ENCODE assay signal across 8 cellular contexts in the genomic region with DNA sequence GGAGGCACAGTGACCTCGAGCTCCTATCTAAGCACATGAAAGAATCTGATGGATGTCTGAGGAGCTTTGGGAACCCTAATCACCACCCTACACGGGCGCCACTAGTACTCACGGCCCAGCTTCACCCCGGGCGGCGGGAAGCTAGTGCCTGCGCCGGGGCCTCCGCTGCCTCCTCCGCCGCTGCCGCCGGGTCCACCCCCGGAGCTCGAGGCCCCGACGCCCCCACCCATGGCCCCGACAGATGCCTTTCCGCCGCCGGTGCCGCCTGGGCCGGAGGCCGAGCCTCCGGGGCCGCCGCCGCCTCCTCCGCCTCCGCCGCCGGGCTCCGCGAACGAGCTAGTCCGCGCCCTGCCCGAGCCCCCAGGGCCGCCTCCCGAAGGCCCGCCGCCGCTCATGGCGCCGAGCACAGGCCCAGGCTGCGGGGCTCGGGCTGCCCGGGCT. TPM values are rescaled to one million over a fixed set of nuclear protein-coding genes. Genes with fewer than 3 reads are reported as not detected.
A peak's percentile ranks its signal among the peaks of the same experiment; 100 is the strongest.
DNase-seq lines count a peak whose midpoint lies in the region; ATAC-seq and TF ChIP-seq lines count a peak whose summit lies in the region.

No MANE protein-coding gene starts in this region.

- no peaks in the 10 kb centered on the region for H3K27me3 ChIP-seq in BJ (ENCODE audit: control insufficient read depth, insufficient read depth, low read length)
- no peaks in the 10 kb centered on the region for H3K27me3 ChIP-seq in rectal smooth muscle tissue (ENCODE audit: control insufficient read depth, insufficient read depth, low read length)

- TF ChIP-seq CTCF in BJ (IDR thresholded peaks at IDR 0.05; ENCODE audit: insufficient read depth, low read depth, low read length) (no peak), VCaP (conservative IDR thresholded peaks at IDR 0.05) (no peak), fibroblast of villous mesenchyme (IDR thresholded peaks at IDR 0.05; ENCODE audit: insufficient read depth, low read depth, low read length) (no peak)

- H3K9ac ChIP-seq in rectal smooth muscle tissue (ENCODE audit: low read length) = peak overlapping the region; percentile 66

- peak; percentile 0 for ATAC-seq in GM21529 (IDR thresholded peaks at IDR 0.05; ENCODE audit: unreplicated experiment)

- CTCF ChIA-PET in BJ (lab: Yijun Ruan, JAX) = interaction anchor here (0.7 to 6.2 kb wide), 9 partner anchors 10 to 134 kb away, joined by 3 to 135 read pairs (median 4); a partner anchor contains a TSS

- H3K4me1 ChIP-seq in rectal smooth muscle tissue (ENCODE audit: control insufficient read depth, insufficient read depth, low read length) = peaks cover 17% of the 10 kb centered on the region

- DNase-seq in BJ (ENCODE audit: low read depth) = no peak
- DNase-seq in fibroblast of villous mesenchyme (ENCODE audit: low read depth) = no peak
- no peak for DNase-seq in middle frontal gyrus (ENCODE audit: extremely low spot score, low spot score)
- DNase-seq in putamen (ENCODE audit: low spot score) = no peak
- DNase-seq in dedifferentiated amniotic fluid mesenchymal stem cell (ENCODE audit: extremely low spot score) = no peak

- H3K27ac ChIP-seq in VCaP (peak overlapping the region; percentile 95), rectal smooth muscle tissue (ENCODE audit: low read depth, low read length) (peak overlapping the region; percentile 27)

- POLR2A ChIA-PET in BJ (lab: Charles Lee) = interaction anchor here (0.7 to 1.0 kb wide), 3 partner anchors 28 to 308 kb away, joined by 3 read pairs; no protein-coding TSS in a partner anchor

- H3K36me3 ChIP-seq in BJ (ENCODE audit: control insufficient read depth, insufficient read depth, low read length) = peaks cover 9% of the 10 kb centered on the region
- H3K36me3 ChIP-seq in rectal smooth muscle tissue (ENCODE audit: control insufficient read depth, insufficient read depth, low read length) = peaks cover 5% of the 10 kb centered on the region

- peak overlapping the region; percentile 73 for H3K4me3 ChIP-seq in BJ (ENCODE audit: low read depth, low read length)
- peak overlapping the region; percentile 90 for H3K4me3 ChIP-seq in fibroblast of villous mesenchyme (ENCODE audit: low read depth, low read length)
- peak overlapping the region; percentile 66 for H3K4me3 ChIP-seq in rectal smooth muscle tissue (ENCODE audit: low read length)

RNA-seq across cellular contexts. Expression of a gene that starts 0.3 kb away (rescaled TPM):
- polyA plus RNA-seq in BJ (2011; rRNA removed) = 27.7 and 36.1 TPM in 2 replicates
- polyA minus RNA-seq in BJ (2011; rRNA and poly(A)+ RNA removed) = 21.9 and 22.7 TPM in 2 replicates
- 16.8 and 21.2 TPM in 2 replicates for total RNA-seq in fibroblast of villous mesenchyme

RNA-seq across cellular contexts. Expression of a gene that starts 12.8 kb away (rescaled TPM):
- 47.4 and 51.4 TPM in 2 replicates for polyA plus RNA-seq in BJ (2011; rRNA removed)
- polyA minus RNA-seq in BJ (2011; rRNA and poly(A)+ RNA removed) = 41.5 and 62.0 TPM in 2 replicates
- 27.6 and 32.5 TPM in 2 replicates for total RNA-seq in fibroblast of villous mesenchyme

RNA-seq across cellular contexts. Expression of a gene that starts 22.0 kb away (rescaled TPM):
- polyA plus RNA-seq in BJ (2011; rRNA removed) = 4.8 and 5.9 TPM in 2 replicates
- 9.8 and 14.0 TPM in 2 replicates for polyA minus RNA-seq in BJ (2011; rRNA and poly(A)+ RNA removed)
- 14.8 and 20.3 TPM in 2 replicates for total RNA-seq in fibroblast of villous mesenchyme

RNA-seq across cellular contexts. Expression of a gene that starts 24.6 kb away (rescaled TPM):
- polyA plus RNA-seq in BJ (2011; rRNA removed) = 19.1 and 30.4 TPM in 2 replicates
- polyA minus RNA-seq in BJ (2011; rRNA and poly(A)+ RNA removed) = 8.3 and 16.0 TPM in 2 replicates
- total RNA-seq in fibroblast of villous mesenchyme = 14.8 and 15.1 TPM in 2 replicates

RNA-seq across cellular contexts. Expression of a gene that starts 27.0 kb away (rescaled TPM):
- polyA plus RNA-seq in BJ (2011; rRNA removed) = 3.5 and 7.0 TPM in 2 replicates
- polyA minus RNA-seq in BJ (2011; rRNA and poly(A)+ RNA removed) = 5.2 and 7.9 TPM in 2 replicates
- 23.7 and 26.7 TPM in 2 replicates for total RNA-seq in fibroblast of villous mesenchyme
